In the genomic region with DNA sequence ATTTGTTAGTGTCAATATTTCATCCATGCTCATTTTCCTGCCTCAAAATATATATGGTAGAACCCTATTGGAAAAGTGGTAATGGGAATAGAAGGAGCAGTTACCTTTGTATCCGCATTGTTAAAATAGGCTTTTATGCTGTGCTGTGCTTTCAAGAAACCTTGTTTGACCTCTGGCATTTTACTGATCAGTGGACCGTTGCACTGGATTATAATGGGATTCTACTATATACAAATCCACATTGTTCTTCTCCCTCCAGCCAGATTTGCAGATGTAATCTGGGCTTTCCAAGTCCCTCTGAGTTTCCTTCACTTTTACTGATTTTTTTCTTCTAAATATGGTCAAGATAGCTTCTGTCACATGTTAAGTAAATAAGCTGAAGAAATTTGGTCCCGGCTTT, we compare ENCODE assay signal across 7 cellular contexts. TPM values are rescaled to one million over a fixed set of nuclear protein-coding genes. Genes with fewer than 3 reads are reported as not detected.
"Had no signal": no experiment of that assay in that cellular context is flagged by ENCODE, and none has a peak within 500 bp of the region (broad histone marks: within the 10 kb centered on the region; RNA-seq: fewer than 3 reads in every experiment).

No MANE protein-coding gene starts in this region.

- ATAC-seq: K562 had no signal

- H2AFZ ChIP-seq: GM23248 had no signal

- H3K27ac Mint-ChIP-seq: H9 had no signal

- H3K4me3 Mint-ChIP-seq: H9 had no signal

- H3K4me3 ChIP-seq: GM23248, K562 had no signal

- H3K9ac ChIP-seq: GM23248 had no signal

- H3K27ac ChIP-seq: GM23248 had no signal

- DNase-seq: GM23248, H9, HCEC 1CT, IMR-90 had no signal

- H3K9me3 Mint-ChIP-seq: H9 had no signal

RNA-seq across cellular contexts. Expression of gene FAM237A, which starts 23.3 kb away (rescaled TPM):
- total RNA-seq: GM23248, H1, H9, HT-29, IMR-90, K562 had no signal
